19 cellular contexts compared by ENCODE assay signal in genomic region chr3:95172549-95172948, GRCh38.
A peak's percentile ranks its signal among the peaks of the same experiment; 100 is the strongest.
DNase-seq lines count a peak whose midpoint lies in the region; ATAC-seq lines count a peak whose summit lies in the region.
"Had no signal": no experiment of that assay in that cellular context is flagged by ENCODE, and none has a peak within 500 bp of the region (broad histone marks: within the 10 kb centered on the region; RNA-seq: fewer than 3 reads in every experiment).

No MANE protein-coding gene starts in this region.

- H3K9ac ChIP-seq in Karpas-422 (ENCODE audit: low read length) = no peak overlapping the region
- H3K9ac ChIP-seq: GM23248 had no signal

- ATAC-seq in left lobe of liver = peak; percentile 29
- ATAC-seq: lower lobe of right lung, PC-3 had no signal

- no peak overlapping the region for H3K4me3 ChIP-seq in Karpas-422 (ENCODE audit: low read length)
- H3K4me3 ChIP-seq: GM23248, lower lobe of right lung, right atrium auricular region, SJCRH30 had no signal

- peaks cover 6% of the 10 kb centered on the region; the same call in 1 of the 2 replicates for H3K9me3 ChIP-seq in Karpas-422 (ENCODE audit: low read length)
- H3K9me3 ChIP-seq: lower lobe of right lung, right atrium auricular region had no signal

- DNase-seq in DMS53 treated with DMSO at 0.1 percent for 48 hours (lab: John Stamatoyannopoulos, UW; ENCODE audit: unreplicated experiment) (peak; percentile 32), NCI-H146 (lab: John Stamatoyannopoulos, UW) (peak; percentile 74), SHP77 treated with DMSO at 0.1 percent for 48 hours (lab: John Stamatoyannopoulos, UW) (peak; percentile 54), left lobe of liver (ENCODE audit: low spot score) (no peak), AG08396 (ENCODE audit: low spot score) (no peak), Karpas-422 (no peak), activated T-cell treated with anti-CD3 and anti-CD28 coated beads for 4 hours (no peak)
- DNase-seq: activated naive CD4-positive, alpha-beta T cell treated with anti-CD3 and anti-CD28 coated beads for 36 hours; anterior cingulate cortex; Calu3; effector memory CD4-positive, alpha-beta T cell; GM23248; immature natural killer cell; lower lobe of right lung; NCI-H1048; occipital lobe; PC-3 had no signal

- H3K36me3 ChIP-seq in Karpas-422 (ENCODE audit: insufficient read depth, low read length) = no peaks in the 10 kb centered on the region
- H3K36me3 ChIP-seq: lower lobe of right lung, right atrium auricular region, SJCRH30 had no signal

- no peak overlapping the region for H2AFZ ChIP-seq in Karpas-422 (ENCODE audit: low read length)
- H2AFZ ChIP-seq: GM23248 had no signal

- no peaks in the 10 kb centered on the region for H3K79me2 ChIP-seq in Karpas-422 (ENCODE audit: low read length)

- no peaks in the 10 kb centered on the region for H3K4me1 ChIP-seq in Karpas-422 (ENCODE audit: low read length)
- H3K4me1 ChIP-seq: lower lobe of right lung, right atrium auricular region, SJCRH30 had no signal

- no peak overlapping the region for H3K4me2 ChIP-seq in Karpas-422 (ENCODE audit: low read depth, low read length, poor library complexity, severe bottlenecking)

- no peak overlapping the region for H3K27ac ChIP-seq in Karpas-422 (ENCODE audit: low read length)
- H3K27ac ChIP-seq: GM23248, lower lobe of right lung, right atrium auricular region, SJCRH30 had no signal

- no peaks in the 10 kb centered on the region for H3K9me2 ChIP-seq in Karpas-422 (replicated peaks; ENCODE audit: insufficient read depth, low read length)

- H3K27me3 ChIP-seq in Karpas-422 (ENCODE audit: low read length) = no peaks in the 10 kb centered on the region
- H3K27me3 ChIP-seq: right atrium auricular region, SJCRH30 had no signal

- H4K20me1 ChIP-seq in Karpas-422 (ENCODE audit: insufficient read depth, low read depth, low read length) = no peaks in the 10 kb centered on the region

Comparison
In these comparisons a context has a peak if more than half of its experiments do, and no peak if none do; other contexts are left out.
1. DNase-seq: peak in DMS53 treated with DMSO at 0.1 percent for 48 hours (single experiment), NCI-H146 (single experiment) and SHP77 treated with DMSO at 0.1 percent for 48 hours (single experiment); none in left lobe of liver (single experiment), AG08396 (single experiment), Karpas-422 (single experiment) and activated T-cell treated with anti-CD3 and anti-CD28 coated beads for 4 hours (single experiment).